In the genomic region with DNA sequence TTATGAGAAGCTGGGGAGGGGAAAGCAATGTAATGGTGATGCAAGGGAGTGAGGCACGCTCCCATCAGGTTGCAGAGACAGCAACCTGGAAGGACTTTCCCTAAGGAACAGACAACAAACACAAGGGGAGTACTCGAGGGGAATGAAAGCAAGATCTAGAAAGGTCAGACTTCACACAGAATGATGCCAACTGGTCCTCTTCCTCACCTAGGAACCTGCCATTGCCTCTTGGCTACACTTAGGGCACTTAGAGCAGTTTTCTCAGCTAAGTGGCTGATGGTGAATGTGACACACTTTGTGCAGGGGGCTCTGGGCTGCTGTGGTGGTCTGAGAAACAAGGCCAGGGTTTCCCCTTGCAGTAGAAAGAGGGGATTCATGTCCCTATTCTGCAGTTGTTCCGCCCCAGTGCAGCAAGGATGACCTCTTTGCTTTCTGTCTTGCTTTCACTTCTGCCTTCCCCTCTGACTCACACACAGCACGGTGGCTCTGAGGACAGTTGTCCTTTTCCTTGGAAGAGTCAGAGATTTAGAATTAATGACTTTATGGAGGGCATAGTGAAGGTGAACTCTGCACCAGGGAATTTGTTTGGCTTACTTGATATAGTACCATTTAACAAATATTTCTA, we compare ENCODE assay signal across 12 cellular contexts.
DNase-seq lines count a peak whose midpoint lies in the region; ATAC-seq and TF ChIP-seq lines count a peak whose summit lies in the region.
"Had no signal": no experiment of that assay in that cellular context is flagged by ENCODE, and none has a peak within 500 bp of the region (broad histone marks: within the 10 kb centered on the region; RNA-seq: fewer than 3 reads in every experiment).

No MANE protein-coding gene starts in this region.

- H2AFZ ChIP-seq in GM23248: no peak overlapping the region

- TF ChIP-seq POLR2A in gastrocnemius medialis (IDR thresholded peaks at IDR 0.05): no peak

- H3K79me2 ChIP-seq in GM23248 (ENCODE audit: insufficient read depth): no peaks in the 10 kb centered on the region

- H3K4me2 ChIP-seq in GM23248 (ENCODE audit: unreplicated experiment): no peak overlapping the region

- H3K4me3 ChIP-seq in gastrocnemius medialis (no peak overlapping the region), GM23248 (no peak overlapping the region)

- H3F3A ChIP-seq in GM23248 (ENCODE audit: insufficient read depth): peaks cover 8% of the 10 kb centered on the region; the same call in 1 of the 2 replicates

- intact Hi-C loops in gastrocnemius medialis (cut with DNase I; ENCODE audit: low total_unique reads): no loop called here

- H3K27me3 ChIP-seq in gastrocnemius medialis (no peaks in the 10 kb centered on the region), GM23248 (replicated peaks; ENCODE audit: insufficient read depth) (no peaks in the 10 kb centered on the region)

- WGBS in GM23248 (ENCODE audit: low coverage in 1 of 2, low lambda C conversion rate in 2 of 2, missing lambda C conversion rate in 2 of 2), 2 experiments: 58 to 67% methylated on average over 4 of the region's 4 CpGs

- no peak for TF ChIP-seq CTCF in gastrocnemius medialis (IDR thresholded peaks at IDR 0.05 in 4 of 5, conservative IDR thresholded peaks at IDR 0.05 in 1 of 5)

- H3K27ac ChIP-seq in gastrocnemius medialis: no peak overlapping the region
- H3K27ac ChIP-seq in GM23248: no peak overlapping the region

- in situ Hi-C loops in gastrocnemius medialis (cut with MboI; ENCODE audit: low sequenced_read_pairs in 4 of 4) (no loop called here), GM23248 (cut with MboI) (no loop called here)

- H4K20me1 ChIP-seq in GM23248 (ENCODE audit: insufficient read depth): no peaks in the 10 kb centered on the region

- peak; percentile 82 for ATAC-seq in GM19372 (IDR thresholded peaks at IDR 0.05; ENCODE audit: low read depth, unreplicated experiment)
- ATAC-seq in HG02943 (IDR thresholded peaks at IDR 0.05; ENCODE audit: low read depth, unreplicated experiment): peak; percentile 95
- ATAC-seq in gastrocnemius medialis: no peak

- H3K9me3 ChIP-seq in gastrocnemius medialis (no peaks in the 10 kb centered on the region), GM23248 (ENCODE audit: low read depth) (no peaks in the 10 kb centered on the region)

- no peak overlapping the region for H3K9ac ChIP-seq in GM23248

- no peaks in the 10 kb centered on the region for H3K9me2 ChIP-seq in GM23248 (ENCODE audit: insufficient read depth)

- H3K36me3 ChIP-seq in gastrocnemius medialis: no peaks in the 10 kb centered on the region
- H3K36me3 ChIP-seq in GM23248 (ENCODE audit: low read depth): no peaks in the 10 kb centered on the region

- H3K4me1 ChIP-seq in gastrocnemius medialis (no peaks in the 10 kb centered on the region), GM23248 (ENCODE audit: insufficient read depth) (peaks cover 22% of the 10 kb centered on the region)

- DNase-seq in Daoy (ENCODE audit: low read depth) (peak; percentile 16), NOMO-1 treated with DMSO at 0.1 percent for 48 hours (lab: John Stamatoyannopoulos, UW; ENCODE audit: unreplicated experiment) (peak; percentile 60), gastrocnemius medialis (no peak), NCI-H2171 (lab: John Stamatoyannopoulos, UW) (no peak), GM23248 (no peak)
- DNase-seq in activated CD8-positive, alpha-beta memory T cell treated with anti-CD3 and anti-CD28 coated beads, Interleukin-2, amount 50 U/mL, for 48 hours: no peak
- DNase-seq: activated effector memory CD4-positive, alpha-beta T cell treated with anti-CD3 and anti-CD28 coated beads, Interleukin-2, amount 50 U/mL, for 16 hours; effector CD8-positive, alpha-beta T cell; NCI-H1694; occipital lobe had no signal

Comparison
In these comparisons a context has a peak if more than half of its experiments do, and no peak if none do; other contexts are left out.
1. DNase-seq: peak in Daoy (single experiment) and NOMO-1 treated with DMSO at 0.1 percent for 48 hours (single experiment); none in gastrocnemius medialis (0 of 2), NCI-H2171 (single experiment), GM23248 (single experiment) and activated CD8-positive, alpha-beta memory T cell treated with anti-CD3 and anti-CD28 coated beads, Interleukin-2, amount 50 U/mL, for 48 hours (single experiment).
2. ATAC-seq: peak in GM19372 (single experiment) and HG02943 (single experiment); none in gastrocnemius medialis (0 of 2).